11 cellular contexts compared by ENCODE assay signal in genomic region chr17:353213-353837, GRCh38. TPM values are rescaled to one million over a fixed set of nuclear protein-coding genes. Genes with fewer than 3 reads are reported as not detected.
DNase-seq lines count a peak whose midpoint lies in the region; ATAC-seq and TF ChIP-seq lines count a peak whose summit lies in the region.
"Had no signal": no experiment of that assay in that cellular context is flagged by ENCODE, and none has a peak within 500 bp of the region (broad histone marks: within the 10 kb centered on the region; RNA-seq: fewer than 3 reads in every experiment).

No MANE protein-coding gene starts in this region.

- H3K27ac ChIP-seq in breast epithelium (peak overlapping the region; percentile 73 to 95), mammary epithelial cell (ENCODE audit: insufficient read depth, low read depth, low read length) (no peak overlapping the region), endodermal cell (ENCODE audit: low read depth, low read length) (no peak overlapping the region), neural progenitor cell (no peak overlapping the region), upper lobe of left lung (peak overlapping the region; percentile 86 to 92 (median 90))
- H3K27ac ChIP-seq in naive thymus-derived CD4-positive, alpha-beta T cell (ENCODE audit: low read depth, low read length) = no peak overlapping the region

- H3K27ac Mint-ChIP-seq in endodermal cell (peak overlapping the region; percentile 88), neural progenitor cell (peak overlapping the region; percentile 38)
- no peak overlapping the region for H3K27ac Mint-ChIP-seq in naive thymus-derived CD4-positive, alpha-beta T cell

- H2AFZ ChIP-seq in mammary epithelial cell (ENCODE audit: low read depth, low read length) = no peak overlapping the region
- peak overlapping the region; percentile 59 for H2AFZ ChIP-seq in neural progenitor cell (replicated peaks)

- dilution Hi-C loops in mammary epithelial cell (cut with HindIII; ENCODE audit: low sequenced_read_pairs) = loop anchor here (5.0 kb wide), 1 partner anchor 86 kb away; no protein-coding TSS in a partner anchor

- 89% methylated on average over 7 of the region's 8 CpGs for WGBS in mammary epithelial cell (ENCODE audit: low coverage, missing lambda C conversion rate)
- WGBS in endodermal cell (ENCODE audit: insufficient coverage in 1 of 2, insufficient read length in 1 of 2), 2 experiments = 83% methylated on average over 8 of the region's 8 CpGs
- WGBS in upper lobe of left lung, 2 donors = 24 to 50% methylated on average over 6 to 8 of the region's 8 CpGs

- H4K20me1 ChIP-seq in mammary epithelial cell (ENCODE audit: insufficient read depth, low read length) (no peaks in the 10 kb centered on the region), neural progenitor cell (ENCODE audit: low read depth) (no peaks in the 10 kb centered on the region)

- no peaks in the 10 kb centered on the region for H3K79me2 ChIP-seq in mammary epithelial cell (ENCODE audit: insufficient read depth, low read length)
- H3K79me2 ChIP-seq in neural progenitor cell (ENCODE audit: low read depth) = no peaks in the 10 kb centered on the region

- H3K27me3 ChIP-seq in breast epithelium (no peaks in the 10 kb centered on the region), mammary epithelial cell (ENCODE audit: insufficient read depth, low read length) (no peaks in the 10 kb centered on the region), endodermal cell (ENCODE audit: control insufficient read depth, insufficient read depth, low read length, poor library complexity, severe bottlenecking) (no peaks in the 10 kb centered on the region), neural progenitor cell (no peaks in the 10 kb centered on the region), upper lobe of left lung (no peaks in the 10 kb centered on the region)
- no peaks in the 10 kb centered on the region for H3K27me3 ChIP-seq in naive thymus-derived CD4-positive, alpha-beta T cell (ENCODE audit: control insufficient read depth in 2 of 2, insufficient read depth in 2 of 2, low read length in 2 of 2)
- H3K27me3 ChIP-seq: MG63 had no signal

- no peaks in the 10 kb centered on the region for H3K36me3 ChIP-seq in breast epithelium
- no peaks in the 10 kb centered on the region for H3K36me3 ChIP-seq in mammary epithelial cell (ENCODE audit: insufficient read depth, low read length)
- H3K36me3 ChIP-seq in endodermal cell (ENCODE audit: control insufficient read depth, insufficient read depth, low read length) = no peaks in the 10 kb centered on the region
- no peaks in the 10 kb centered on the region for H3K36me3 ChIP-seq in neural progenitor cell
- H3K36me3 ChIP-seq in upper lobe of left lung = no peaks in the 10 kb centered on the region
- H3K36me3 ChIP-seq in naive thymus-derived CD4-positive, alpha-beta T cell (ENCODE audit: control insufficient read depth in 2 of 3, insufficient read depth in 3 of 3, low read length in 3 of 3) = no peaks in the 10 kb centered on the region
- H3K36me3 ChIP-seq: MG63 had no signal

- no peak for TF ChIP-seq CTCF in breast epithelium (IDR thresholded peaks at IDR 0.05)
- no peak for TF ChIP-seq CTCF in mammary epithelial cell (conservative IDR thresholded peaks at IDR 0.05 in 1 of 2, IDR thresholded peaks at IDR 0.05 in 1 of 2; ENCODE audit: extremely low read depth in 1 of 2, insufficient read depth in 1 of 2, low read depth in 1 of 2, low read length in 2 of 2)
- no peak for TF ChIP-seq CTCF in endodermal cell (conservative IDR thresholded peaks at IDR 0.05)
- no peak for TF ChIP-seq CTCF in neural progenitor cell (IDR thresholded peaks at IDR 0.05)
- TF ChIP-seq CTCF in upper lobe of left lung (IDR thresholded peaks at IDR 0.05) = no peak

- CTCF ChIA-PET in mammary epithelial cell (lab: Charles Lee; ENCODE audit: low non-redundant PET) = no interaction called here
- CTCF ChIA-PET in naive thymus-derived CD4-positive, alpha-beta T cell (lab: Charles Lee) = no interaction called here

- no peaks in the 10 kb centered on the region for H3K9me3 ChIP-seq in breast epithelium
- peaks cover 3% of the 10 kb centered on the region for H3K9me3 ChIP-seq in mammary epithelial cell (replicated peaks; ENCODE audit: insufficient read depth, low read length)
- no peaks in the 10 kb centered on the region for H3K9me3 ChIP-seq in endodermal cell (ENCODE audit: control insufficient read depth, low read length)
- no peaks in the 10 kb centered on the region for H3K9me3 ChIP-seq in neural progenitor cell (ENCODE audit: low read depth)
- no peaks in the 10 kb centered on the region for H3K9me3 ChIP-seq in upper lobe of left lung
- H3K9me3 ChIP-seq in naive thymus-derived CD4-positive, alpha-beta T cell (ENCODE audit: control insufficient read depth in 2 of 3, low read length in 3 of 3) = no peaks in the 10 kb centered on the region
- H3K9me3 ChIP-seq: MG63 had no signal

- H3K4me1 Mint-ChIP-seq in endodermal cell (peaks cover 22% of the 10 kb centered on the region), neural progenitor cell (peaks cover 63% of the 10 kb centered on the region)
- peaks cover 0 to 22% (median 11%) of the 10 kb centered on the region in 7 donors for H3K4me1 Mint-ChIP-seq in naive thymus-derived CD4-positive, alpha-beta T cell

- H3K27me3 Mint-ChIP-seq in endodermal cell (ENCODE audit: insufficient read depth) = no peaks in the 10 kb centered on the region
- peaks cover 12% of the 10 kb centered on the region for H3K27me3 Mint-ChIP-seq in neural progenitor cell (ENCODE audit: insufficient read depth, low read depth)
- H3K27me3 Mint-ChIP-seq in naive thymus-derived CD4-positive, alpha-beta T cell = no peaks in the 10 kb centered on the region

- H3K36me3 Mint-ChIP-seq in endodermal cell (ENCODE audit: low read depth) (peaks cover 7% of the 10 kb centered on the region), neural progenitor cell (peaks cover 2% of the 10 kb centered on the region)
- peaks cover 0 to 5% (median 0%) of the 10 kb centered on the region in 5 donors for H3K36me3 Mint-ChIP-seq in naive thymus-derived CD4-positive, alpha-beta T cell

- TF ChIP-seq POLR2A in breast epithelium (IDR thresholded peaks at IDR 0.05) (no peak), upper lobe of left lung (IDR thresholded peaks at IDR 0.05) (no peak)

- in situ Hi-C loops in mammary epithelial cell (cut with MboI; ENCODE audit: low sequenced_read_pairs in 2 of 2) = no loop called here

- BruUV-seq in mammary epithelial cell (replicated peaks; lab: Mats Ljungman, UMichigan) = no TSS peak

- POLR2A ChIA-PET in naive thymus-derived CD4-positive, alpha-beta T cell (lab: Charles Lee) = no interaction called here

- H3K9ac ChIP-seq in mammary epithelial cell (ENCODE audit: insufficient read depth, low read length) (no peak overlapping the region), endodermal cell (ENCODE audit: extremely low read depth, low read length, poor library complexity, severe bottlenecking) (no peak overlapping the region), neural progenitor cell (no peak overlapping the region)

- TF ChIP-seq EP300 in upper lobe of left lung (IDR thresholded peaks at IDR 0.05) = no peak

- peaks cover 14% of the 10 kb centered on the region for H3K9me3 Mint-ChIP-seq in endodermal cell
- H3K9me3 Mint-ChIP-seq in neural progenitor cell = peaks cover 9% of the 10 kb centered on the region
- H3K9me3 Mint-ChIP-seq in naive thymus-derived CD4-positive, alpha-beta T cell = peaks cover 0 to 12% (median 0%) of the 10 kb centered on the region in 11 donors

- H3K4me3 ChIP-seq in breast epithelium (no peak overlapping the region), mammary epithelial cell (replicated peaks in 1 of 3; ENCODE audit: insufficient read depth in 1 of 3, low read depth in 2 of 3, low read length in 3 of 3) (no peak overlapping the region), endodermal cell (ENCODE audit: low read length) (no peak overlapping the region), neural progenitor cell (no peak overlapping the region), upper lobe of left lung (no peak overlapping the region)
- H3K4me3 ChIP-seq in naive thymus-derived CD4-positive, alpha-beta T cell (ENCODE audit: low read length) = no peak overlapping the region
- H3K4me3 ChIP-seq: MG63 had no signal

- no peak for DNase-seq in breast epithelium (ENCODE audit: low spot score in 2 of 2)
- no peak for DNase-seq in mammary epithelial cell
- DNase-seq in endodermal cell = no peak
- DNase-seq in neural progenitor cell (ENCODE audit: low spot score) = no peak
- no peak for DNase-seq in upper lobe of left lung
- no peak for DNase-seq in hepatic stellate cell (ENCODE audit: low spot score)
- DNase-seq in naive thymus-derived CD4-positive, alpha-beta T cell = no peak
- DNase-seq: MG63; midbrain; stimulated activated CD4-positive, alpha-beta T cell treated with anti-CD3 and anti-CD28 coated beads, Interleukin-2, amount 100 ng/mL, for 48 hours had no signal

- H3K4me3 Mint-ChIP-seq in endodermal cell (peak overlapping the region; percentile 41), neural progenitor cell (peak overlapping the region; percentile 47)
- H3K4me3 Mint-ChIP-seq in naive thymus-derived CD4-positive, alpha-beta T cell = no peak overlapping the region

- H3K4me2 ChIP-seq in mammary epithelial cell (ENCODE audit: insufficient read depth, low read depth, low read length) (no peak overlapping the region), neural progenitor cell (peak overlapping the region; percentile 71)

- no peak for ATAC-seq in upper lobe of left lung (ENCODE audit: low FRiP score in 2 of 2)
- ATAC-seq in naive thymus-derived CD4-positive, alpha-beta T cell = no peak
- no peak for ATAC-seq in GM21526 (IDR thresholded peaks at IDR 0.05; ENCODE audit: low FRiP score, unreplicated experiment)

- H3K4me1 ChIP-seq in breast epithelium (peaks cover 7 to 11% of the 10 kb centered on the region in 2 donors), mammary epithelial cell (ENCODE audit: insufficient read depth, low read length) (peaks cover 39% of the 10 kb centered on the region), endodermal cell (ENCODE audit: control insufficient read depth, insufficient read depth, low read length) (peaks cover 15% of the 10 kb centered on the region), neural progenitor cell (peaks cover 31% of the 10 kb centered on the region), upper lobe of left lung (peaks cover 50 to 75% (median 62%) of the 10 kb centered on the region in 4 donors)
- no peaks in the 10 kb centered on the region for H3K4me1 ChIP-seq in naive thymus-derived CD4-positive, alpha-beta T cell (ENCODE audit: control insufficient read depth in 2 of 2, insufficient read depth in 2 of 2, low read length in 2 of 2)

- peaks cover 16% of the 10 kb centered on the region for H3F3A ChIP-seq in neural progenitor cell (ENCODE audit: low read depth)

- intact Hi-C loops in breast epithelium (cut with DNase I; ENCODE audit: low total_unique reads) (no loop called here), mammary epithelial cell (cut with micrococcal nuclease) (no loop called here)
- intact Hi-C loops in naive thymus-derived CD4-positive, alpha-beta T cell (cut with micrococcal nuclease) = no loop called here

RNA-seq across cellular contexts. Expression of gene RPH3AL, which starts 0.7 kb away (rescaled TPM):
- 10 to 100 TPM in 2 of 3 donors, 1 to 10 TPM in 1; 9.6 to 15.7 (median 15.4) TPM for total RNA-seq in breast epithelium
- 1 to 10 TPM; 2.9 to 7.3 TPM for total RNA-seq in mammary epithelial cell
- polyA plus RNA-seq in mammary epithelial cell = 1.7 TPM
- polyA minus RNA-seq in mammary epithelial cell = 0.98 TPM
- total RNA-seq in endodermal cell = 10 to 100 TPM; 14.7 to 16.9 TPM
- polyA plus RNA-seq in endodermal cell (2013, experiment 1 of 2) = 4.1 TPM
- 4.6 TPM for polyA plus RNA-seq in endodermal cell (2013, experiment 2 of 2)
- 7.5 TPM in 2 replicates for total RNA-seq in neural progenitor cell (ENCODE audit: low replicate concordance)
- total RNA-seq in upper lobe of left lung = 10 to 100 TPM; 33.6 to 93.2 (median 54.3) TPM
- 10 to 100 TPM in 2 of 5 experiments, 1 to 10 TPM in 3; 3.0 to 19.6 (median 4.3) TPM for total RNA-seq in naive thymus-derived CD4-positive, alpha-beta T cell
- polyA plus RNA-seq in naive thymus-derived CD4-positive, alpha-beta T cell = 1 to 10 TPM in 1 of 2 donors, under 1 TPM in 1; 0.84 to 8.4 TPM

Comparison
In these comparisons a context has a peak if more than half of its experiments do, and no peak if none do; other contexts are left out.
1. H3K27ac ChIP-seq: peak in breast epithelium (2 of 2) and upper lobe of left lung (4 of 4); none in mammary epithelial cell (single experiment), endodermal cell (single experiment), neural progenitor cell (single experiment) and naive thymus-derived CD4-positive, alpha-beta T cell (single experiment).
2. H3K27ac Mint-ChIP-seq: peak in endodermal cell (single experiment) and neural progenitor cell (single experiment); none in naive thymus-derived CD4-positive, alpha-beta T cell (0 of 9).
3. H3K4me3 Mint-ChIP-seq: peak in endodermal cell (single experiment) and neural progenitor cell (single experiment); none in naive thymus-derived CD4-positive, alpha-beta T cell (0 of 10).